ENCODE assay signal across 1 cellular context in the genomic region with DNA sequence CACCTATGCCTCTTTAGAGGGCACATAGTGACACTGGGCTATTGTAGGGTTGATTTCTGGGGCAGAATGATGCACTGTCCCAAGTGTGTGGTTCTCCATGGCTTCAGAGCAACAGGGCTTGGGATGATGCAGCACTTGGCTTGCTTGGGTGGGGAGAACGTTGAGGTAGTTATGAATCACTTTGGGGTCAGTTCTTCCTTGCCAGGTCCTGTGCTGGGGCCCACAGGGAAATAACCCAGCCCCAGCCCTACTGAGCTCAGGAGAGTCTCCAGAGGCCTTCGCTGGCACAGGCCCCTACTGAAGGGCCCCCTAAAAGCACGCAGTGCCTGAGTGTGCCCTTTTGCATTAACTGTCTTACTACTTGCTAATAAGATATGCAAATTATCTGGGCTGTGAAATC.
A peak's percentile ranks its signal among the peaks of the same experiment; 100 is the strongest.
TF ChIP-seq lines count a peak whose summit lies in the region.

No MANE protein-coding gene starts in this region.

TF ChIP-seq in GM12878, 131 proteins besides CTCF, POLR2A, EP300 and RAD21:
- TF ChIP-seq PBX3 (IDR thresholded peaks at IDR 0.05; ENCODE audit: insufficient replicate concordance, low read depth, low read length): no peak
- TF ChIP-seq POU2F2 (IDR thresholded peaks at IDR 0.05; ENCODE audit: borderline replicate concordance, low read depth, low read length): peak; percentile 41; the same call in 1 of the 3 replicates
- TF ChIP-seq MTA3 (IDR thresholded peaks at IDR 0.05; ENCODE audit: borderline replicate concordance, low read length): 0 out of 2 replicates have a peak, but pooled peaks have one; percentile 1
- 0 out of 2 replicates have a peak, but pooled peaks have one; percentile 23 for TF ChIP-seq JUNB (IDR thresholded peaks at IDR 0.05)
